In genomic region chr15:63372753-63373152, GRCh38 we compare ENCODE assay signal across 18 cellular contexts. TPM values are rescaled to one million over a fixed set of nuclear protein-coding genes. Genes with fewer than 3 reads are reported as not detected.
A peak's percentile ranks its signal among the peaks of the same experiment; 100 is the strongest.
DNase-seq lines count a peak whose midpoint lies in the region; ATAC-seq and TF ChIP-seq lines count a peak whose summit lies in the region.
"Had no signal": no experiment of that assay in that cellular context is flagged by ENCODE, and none has a peak within 500 bp of the region (broad histone marks: within the 10 kb centered on the region; RNA-seq: fewer than 3 reads in every experiment).

No MANE protein-coding gene starts in this region.

- peak overlapping the region; percentile 98 for H3K4ac ChIP-seq in IMR-90 (ENCODE audit: low read depth, low read length)
- H3K4ac ChIP-seq in mesendoderm (ENCODE audit: low read depth, low read length): no peak overlapping the region

- H2BK15ac ChIP-seq in IMR-90 (ENCODE audit: low read depth, low read length) (peak overlapping the region; percentile 92), mesendoderm (replicated peaks; ENCODE audit: low read depth) (no peak overlapping the region)

- H2AK9ac ChIP-seq in IMR-90 (replicated peaks; ENCODE audit: low read depth, low read length, poor library complexity): peak overlapping the region; percentile 96

- no peak overlapping the region for H3K9ac ChIP-seq in IMR-90 (ENCODE audit: low read depth, low read length)
- H3K9ac ChIP-seq in mesendoderm (ENCODE audit: low read length): no peak overlapping the region
- H3K9ac ChIP-seq: neural progenitor cell had no signal

- no peaks in the 10 kb centered on the region for H4K20me1 ChIP-seq in IMR-90 (ENCODE audit: insufficient read depth, low read length)

- H3K56ac ChIP-seq in IMR-90 (ENCODE audit: extremely low read depth, insufficient read depth, low read length) (peak overlapping the region; percentile 45; the same call in 1 of the 2 replicates), mesendoderm (ENCODE audit: low read length) (no peak overlapping the region)

- H3K4me3 ChIP-seq in ACC112 (ENCODE audit: low read depth, low read length) (peak overlapping the region; percentile 20; the same call in 1 of the 2 replicates), IMR-90 (ENCODE audit: insufficient read depth, low read depth, low read length) (no peak overlapping the region), mesendoderm (ENCODE audit: low read length) (no peak overlapping the region), aorta (ENCODE audit: low read length in 2 of 2) (no peak overlapping the region), stomach (no peak overlapping the region)
- H3K4me3 ChIP-seq: dorsolateral prefrontal cortex, heart left ventricle, neural progenitor cell, SJCRH30, uterus had no signal

- H3K18ac ChIP-seq in IMR-90 (ENCODE audit: low read depth, low read length) (peak overlapping the region; percentile 91), mesendoderm (ENCODE audit: low read length) (no peak overlapping the region)

- WGBS in IMR-90 (ENCODE audit: extremely low coverage in 2 of 2, insufficient read length in 1 of 2), 2 experiments: 90% methylated on average over 2 of the region's 5 CpGs; no CpG with 5 or more reads in 1 of the 2 experiments
- WGBS in mesendoderm (ENCODE audit: extremely low coverage, insufficient coverage, low lambda C conversion rate): no CpG with 5 or more reads among the region's 5 CpGs
- 94 to 97% methylated on average over 5 of the region's 5 CpGs for WGBS in aorta, 2 donors
- WGBS in stomach, 5 donors: 92 to 99% (median 95%) methylated on average over 5 of the region's 5 CpGs

- ATAC-seq in IMR-90 (ENCODE audit: low read depth) (peak; percentile 1), aorta (ENCODE audit: low FRiP score) (no peak), HG03108 (IDR thresholded peaks at IDR 0.05; ENCODE audit: unreplicated experiment) (no peak), GM21423 (IDR thresholded peaks at IDR 0.05; ENCODE audit: unreplicated experiment) (no peak)
- ATAC-seq: left lobe of liver had no signal

- H3K79me1 ChIP-seq in IMR-90 (ENCODE audit: low read depth in 1 of 2, low read length in 2 of 2) (peaks cover 11 to 13% of the 10 kb centered on the region in 2 experiments; a peak in 3 of 4 replicates), mesendoderm (ENCODE audit: low read length) (peaks cover 2% of the 10 kb centered on the region)

- peaks cover 48% of the 10 kb centered on the region for H3K79me2 ChIP-seq in ACC112 (ENCODE audit: control insufficient read depth, insufficient read depth, low read length, unreplicated experiment)
- peaks cover 2% of the 10 kb centered on the region for H3K79me2 ChIP-seq in mesendoderm (ENCODE audit: control insufficient read depth, insufficient read depth, low read length)

- H3K27ac ChIP-seq in ACC112 (ENCODE audit: low read depth, low read length) (peak overlapping the region; percentile 97), IMR-90 (ENCODE audit: insufficient read depth, low read length) (peak overlapping the region; percentile 82), caudate nucleus (ENCODE audit: low read depth, low read length) (peak overlapping the region; percentile 81), mesendoderm (ENCODE audit: low read depth, low read length) (no peak overlapping the region), aorta (ENCODE audit: low read depth in 1 of 2, low read length in 2 of 2) (no peak overlapping the region), stomach (no peak overlapping the region)
- H3K27ac ChIP-seq: neural progenitor cell, SJCRH30 had no signal

- H2BK120ac ChIP-seq in IMR-90 (ENCODE audit: low read depth, low read length) (peak overlapping the region; percentile 98), mesendoderm (ENCODE audit: low read depth, low read length) (no peak overlapping the region)

- H3K36me3 ChIP-seq in ACC112 (ENCODE audit: insufficient read depth, low read length) (0 out of 2 replicates have a peak, but pooled peaks cover 4% of the 10 kb centered on the region), IMR-90 (ENCODE audit: control insufficient read depth, insufficient read depth, low read length) (no peaks in the 10 kb centered on the region), mesendoderm (ENCODE audit: control insufficient read depth, insufficient read depth, low read length) (no peaks in the 10 kb centered on the region), aorta (ENCODE audit: control insufficient read depth in 1 of 2, insufficient read depth in 2 of 2, low read length in 1 of 2) (no peaks in the 10 kb centered on the region), stomach (no peaks in the 10 kb centered on the region)
- H3K36me3 ChIP-seq: BE2C, heart left ventricle, neural progenitor cell, SJCRH30, uterus had no signal

- dilution Hi-C loops in IMR-90 (cut with HindIII; ENCODE audit: low sequenced_read_pairs, unreplicated experiment): no loop called here

- TF ChIP-seq EP300 in stomach (IDR thresholded peaks at IDR 0.05): no peak

- peak overlapping the region; percentile 97 for H2BK20ac ChIP-seq in IMR-90 (ENCODE audit: low read depth, low read length)

- H3K27me3 ChIP-seq in ACC112 (ENCODE audit: insufficient read depth, low read length): no peaks in the 10 kb centered on the region
- no peaks in the 10 kb centered on the region for H3K27me3 ChIP-seq in IMR-90 (ENCODE audit: control insufficient read depth, insufficient read depth, low read length)
- no peaks in the 10 kb centered on the region for H3K27me3 ChIP-seq in mesendoderm (ENCODE audit: insufficient read depth, low read length, poor library complexity)
- no peaks in the 10 kb centered on the region for H3K27me3 ChIP-seq in aorta (ENCODE audit: control insufficient read depth in 1 of 2, insufficient read depth in 2 of 2, low read length in 1 of 2)
- H3K27me3 ChIP-seq in stomach: peaks cover 0 to 6% (median 0%) of the 10 kb centered on the region in 3 donors
- H3K27me3 ChIP-seq: dorsolateral prefrontal cortex, neural progenitor cell, SJCRH30, uterus had no signal

- TF ChIP-seq POLR2A in IMR-90 (IDR thresholded peaks at IDR 0.05; ENCODE audit: low read depth, low read length) (no peak), stomach (IDR thresholded peaks at IDR 0.05) (no peak)

- CTCF ChIA-PET in IMR-90 (lab: Yijun Ruan, JAX): interaction anchor here (0.6 to 0.9 kb wide), 2 partner anchors 14 to 158 kb away, joined by 3 read pairs; no protein-coding TSS in a partner anchor

- H2AK5ac ChIP-seq in IMR-90 (ENCODE audit: low read depth, low read length): peak overlapping the region; percentile 98
- no peak overlapping the region for H2AK5ac ChIP-seq in mesendoderm (ENCODE audit: low read length)

- H4K8ac ChIP-seq in IMR-90 (ENCODE audit: low read depth in 2 of 2, low read length in 2 of 2): peak overlapping the region; percentile 83 to 96
- no peak overlapping the region for H4K8ac ChIP-seq in mesendoderm (ENCODE audit: low read depth, low read length)

- peak overlapping the region; percentile 93 for H3K23ac ChIP-seq in IMR-90 (ENCODE audit: low read depth, low read length)
- peak overlapping the region; percentile 50 for H3K23ac ChIP-seq in mesendoderm (ENCODE audit: low read length)

- in situ Hi-C loops in IMR-90 (cut with MboI; ENCODE audit: low sequenced_read_pairs): no loop called here

- no peak for TF ChIP-seq RAD21 in IMR-90 (IDR thresholded peaks at IDR 0.05; ENCODE audit: low read length)

- peak overlapping the region; percentile 97 for H3K14ac ChIP-seq in IMR-90 (replicated peaks; ENCODE audit: low read depth, low read length)

- H2AFZ ChIP-seq in ACC112 (ENCODE audit: low read length, unreplicated experiment) (no peak overlapping the region), IMR-90 (replicated peaks; ENCODE audit: low read length, poor library complexity) (peak overlapping the region; percentile 94)
- H2AFZ ChIP-seq: neural progenitor cell had no signal

- H3K4me1 ChIP-seq in ACC112 (ENCODE audit: control insufficient read depth, insufficient read depth, low read length, unreplicated experiment) (peaks cover 76% of the 10 kb centered on the region), IMR-90 (ENCODE audit: control insufficient read depth, insufficient read depth, low read length) (peaks cover 36% of the 10 kb centered on the region), mesendoderm (ENCODE audit: control insufficient read depth, low read depth, low read length) (no peaks in the 10 kb centered on the region), aorta (ENCODE audit: control insufficient read depth in 1 of 2, insufficient read depth in 2 of 2, low read length in 2 of 2) (no peaks in the 10 kb centered on the region), stomach (peaks cover 33 to 57% (median 44%) of the 10 kb centered on the region in 4 donors)
- H3K4me1 ChIP-seq: BE2C, neural progenitor cell had no signal

- intact Hi-C loops in IMR-90 (cut with micrococcal nuclease): no loop called here
- intact Hi-C loops in aorta (cut with DNase I): no loop called here
- intact Hi-C loops in stomach (cut with DNase I; ENCODE audit: low total_unique reads): no loop called here

- POLR2A ChIA-PET in IMR-90 (lab: Charles Lee; ENCODE audit: unreplicated experiment): interaction anchor here (0.6 kb wide), 1 partner anchor 43 kb away, joined by 15 read pairs; no protein-coding TSS in a partner anchor

- H3K9me3 ChIP-seq in IMR-90 (ENCODE audit: control insufficient read depth, insufficient read depth, low read length): no peaks in the 10 kb centered on the region
- no peaks in the 10 kb centered on the region for H3K9me3 ChIP-seq in aorta (ENCODE audit: control insufficient read depth, low read length)
- H3K9me3 ChIP-seq in stomach: no peaks in the 10 kb centered on the region
- H3K9me3 ChIP-seq: BE2C, heart left ventricle, SJCRH30, uterus had no signal

- no TSS peak for BruUV-seq in IMR-90 (replicated peaks; lab: Mats Ljungman, UMichigan)

- H2BK5ac ChIP-seq in IMR-90 (ENCODE audit: low read depth, low read length, poor library complexity, severe bottlenecking): peak overlapping the region; percentile 99
- H2BK5ac ChIP-seq in mesendoderm (ENCODE audit: low read length): no peak overlapping the region

- H4K5ac ChIP-seq in IMR-90 (ENCODE audit: low read depth, low read length): peak overlapping the region; percentile 94
- no peak overlapping the region for H4K5ac ChIP-seq in mesendoderm (ENCODE audit: low read length)

- TF ChIP-seq CTCF in IMR-90 (conservative IDR thresholded peaks at IDR 0.05; ENCODE audit: low read depth, low read length) (no peak), stomach (IDR thresholded peaks at IDR 0.05) (no peak)

- H4K91ac ChIP-seq in IMR-90 (ENCODE audit: insufficient read depth, low read depth, low read length): peak overlapping the region; percentile 99

- H3K9me1 ChIP-seq in IMR-90 (ENCODE audit: insufficient read depth, low read length): peaks cover 30% of the 10 kb centered on the region

- H3K4me2 ChIP-seq in IMR-90 (ENCODE audit: low read depth, low read length) (no peak overlapping the region; the same call in 1 of the 2 replicates), mesendoderm (ENCODE audit: low read length) (no peak overlapping the region)
- H3K4me2 ChIP-seq: neural progenitor cell had no signal

- DNase-seq in IMR-90 (peak; percentile 37), caudate nucleus (lab: John Stamatoyannopoulos, UW) (no peak), mesendoderm (no peak), aorta (no peak), stomach (no peak)
- DNase-seq: BE2C, NCI-H146, NCI-H82 had no signal

RNA-seq across cellular contexts. Expression of gene CA12, which starts 8.9 kb away (rescaled TPM):
- 33.7 and 36.4 TPM in 2 replicates for total RNA-seq in IMR-90 (2012; rRNA removed)
- polyA plus RNA-seq in IMR-90 (2012; rRNA removed): 52.6 and 55.2 TPM in 2 replicates
- polyA plus RNA-seq in IMR-90 (2012; cell fraction: cytosol; rRNA removed): 26.4 and 51.5 TPM in 2 replicates
- polyA plus RNA-seq in IMR-90 (2012; cell fraction: nucleus; rRNA removed; ENCODE audit: low replicate concordance): 19.3 and 34.7 TPM in 2 replicates
- 5.9 TPM for polyA plus RNA-seq in mesendoderm (2013, experiment 1 of 2)
- 5.5 TPM for polyA plus RNA-seq in mesendoderm (2013, experiment 2 of 2)
- 10 to 100 TPM; 11.0 to 29.7 TPM for total RNA-seq in aorta
- polyA plus RNA-seq in aorta: 1 to 10 TPM; 2.7 to 4.5 TPM
- 10 to 100 TPM in 3 of 5 donors, 1 to 10 TPM in 2; 1.8 to 58.8 (median 12.5) TPM for total RNA-seq in stomach
- 10 to 100 TPM in 1 of 3 donors, 1 to 10 TPM in 1, under 1 TPM in 1; 0.46 to 22.8 (median 2.9) TPM for polyA plus RNA-seq in stomach
- total RNA-seq: activated CD8-positive, alpha-beta memory T cell treated with anti-CD3 and anti-CD28 coated beads for 36 hours had no signal

Comparison
In these comparisons a context has a peak if more than half of its experiments do, and no peak if none do; other contexts are left out.
1. H3K27ac ChIP-seq: peak in ACC112 (single experiment), IMR-90 (single experiment) and caudate nucleus (single experiment); none in mesendoderm (single experiment), aorta (0 of 2) and stomach (0 of 5).